8 cellular contexts compared by ENCODE assay signal in genomic region chrX:68511255-68511654, GRCh38. TPM values are rescaled to one million over a fixed set of nuclear protein-coding genes. Genes with fewer than 3 reads are reported as not detected.
DNase-seq lines count a peak whose midpoint lies in the region; ATAC-seq, FAIRE-seq and TF ChIP-seq lines count a peak whose summit lies in the region.

No MANE protein-coding gene starts in this region.

- peaks cover 5% of the 10 kb centered on the region for H3K79me2 ChIP-seq in keratinocyte (ENCODE audit: control insufficient read depth, insufficient read depth, low read length)

- dilution Hi-C loops in keratinocyte (cut with MboI; ENCODE audit: extremely low pct_ligation_motif_present, low sequenced_read_pairs): no loop called here

- no peak for TF ChIP-seq EP300 in transverse colon (IDR thresholded peaks at IDR 0.05; ENCODE audit: low read depth)

- whole genome bisulfite sequencing in transverse colon (ENCODE audit: low coverage in 1 of 2), 2 donors: 12 to 50% methylated on average over 1 to 3 of the region's 3 CpGs

- no peak for TF ChIP-seq POLR2A in transverse colon (IDR thresholded peaks at IDR 0.05)

- no peak overlapping the region for H3K9ac ChIP-seq in keratinocyte (ENCODE audit: control insufficient read depth, extremely low read depth, insufficient read depth, low read length)

- DNase-seq in AG10803 (ENCODE audit: low read depth): peak; percentile 26
- DNase-seq in ELF-1 (ENCODE audit: low read depth, low spot score): peak; percentile 47
- DNase-seq in HAP-1 (ENCODE audit: low spot score in 2 of 2): peak; percentile 56 to 72
- DNase-seq in NCI-H1105 (lab: John Stamatoyannopoulos, UW): peak; percentile 9
- DNase-seq in amniotic epithelial cell (ENCODE audit: low read depth): peak; percentile 26
- no peak for DNase-seq in keratinocyte (ENCODE audit: low read depth, low spot score)
- DNase-seq in transverse colon: peak; percentile 18

- peak; percentile 80 for TF ChIP-seq CTCF in AG10803 (conservative IDR thresholded peaks at IDR 0.05; ENCODE audit: low read length)
- TF ChIP-seq CTCF in keratinocyte (optimal IDR thresholded peaks at IDR 0.05 in 1 of 3, IDR thresholded peaks at IDR 0.05 in 1 of 3, conservative IDR thresholded peaks at IDR 0.05 in 1 of 3; ENCODE audit: extremely low read depth in 1 of 3, insufficient read depth in 2 of 3, low read length in 3 of 3): peak; percentile 68 to 78 (median 69)
- TF ChIP-seq CTCF in transverse colon (IDR thresholded peaks at IDR 0.05): peak; percentile 45 to 81 (median 57)

- H3K36me3 ChIP-seq in HAP-1 (replicated peaks) (peaks cover 51% of the 10 kb centered on the region), keratinocyte (ENCODE audit: control insufficient read depth in 2 of 2, extremely low read depth in 1 of 2, insufficient read depth in 2 of 2, low read length in 2 of 2) (peaks cover 0 to 1% of the 10 kb centered on the region in 2 experiments), transverse colon (peaks cover 0 to 4% (median 0%) of the 10 kb centered on the region in 4 donors)

- no peaks in the 10 kb centered on the region for H3K27me3 ChIP-seq in HAP-1 (ENCODE audit: low read depth)
- no peaks in the 10 kb centered on the region for H3K27me3 ChIP-seq in keratinocyte (ENCODE audit: control insufficient read depth, extremely low read depth, insufficient read depth, low read length)
- no peaks in the 10 kb centered on the region for H3K27me3 ChIP-seq in transverse colon

- H3K4me2 ChIP-seq in keratinocyte (ENCODE audit: control insufficient read depth, extremely low read depth, insufficient read depth, low read depth, low read length): no peak overlapping the region

- no peak for ATAC-seq in GM21529 (IDR thresholded peaks at IDR 0.05; ENCODE audit: unreplicated experiment)

- no peaks in the 10 kb centered on the region for H3K9me1 ChIP-seq in keratinocyte (ENCODE audit: control insufficient read depth, extremely low read depth, insufficient read depth, low read length)

- peaks cover 22% of the 10 kb centered on the region for H3K4me1 ChIP-seq in HAP-1
- H3K4me1 ChIP-seq in keratinocyte (ENCODE audit: control insufficient read depth, extremely low read depth, insufficient read depth, low read length): no peaks in the 10 kb centered on the region
- no peaks in the 10 kb centered on the region for H3K4me1 ChIP-seq in transverse colon

- no peaks in the 10 kb centered on the region for H3K9me3 ChIP-seq in HAP-1
- no peaks in the 10 kb centered on the region for H3K9me3 ChIP-seq in keratinocyte (ENCODE audit: control insufficient read depth, low read depth, low read length)
- no peaks in the 10 kb centered on the region for H3K9me3 ChIP-seq in transverse colon

- no peak overlapping the region for H3K27ac ChIP-seq in keratinocyte (ENCODE audit: control insufficient read depth, insufficient read depth, low read length)
- H3K27ac ChIP-seq in transverse colon: no peak overlapping the region

- no peaks in the 10 kb centered on the region for H4K20me1 ChIP-seq in keratinocyte (ENCODE audit: control insufficient read depth, extremely low read depth, insufficient read depth, low read length)

- intact Hi-C loops in transverse colon (cut with DNase I; ENCODE audit: low total_unique reads): no loop called here

- no peak overlapping the region for H2AFZ ChIP-seq in keratinocyte (ENCODE audit: control insufficient read depth, low read length)

- no peak overlapping the region for H3K4me3 ChIP-seq in AG10803 (ENCODE audit: low read length)
- no peak overlapping the region for H3K4me3 ChIP-seq in HAP-1
- no peak overlapping the region for H3K4me3 ChIP-seq in keratinocyte (ENCODE audit: control insufficient read depth in 2 of 3, extremely low read depth in 1 of 3, insufficient read depth in 2 of 3, low read depth in 1 of 3, low read length in 3 of 3)
- H3K4me3 ChIP-seq in transverse colon: no peak overlapping the region

- in situ Hi-C loops in HAP-1 (cut with MboI; ENCODE audit: low sequenced_read_pairs): loop anchor here (25.0 kb wide), 1 partner anchor 776 kb away; no protein-coding TSS in a partner anchor
- in situ Hi-C loops in transverse colon (cut with MboI; ENCODE audit: low pct_ligation_motif_present in 1 of 4, low pct_unique_long_range_greater_than_20kb in 1 of 4, low sequenced_read_pairs in 3 of 4): loop anchor here in 3 of 4 donors (25.0 kb wide), 2 partner anchors 201 to 776 kb away; no protein-coding TSS in a partner anchor

- FAIRE-seq in keratinocyte (lab: Jason Lieb, UNC): peak; percentile 46

RNA-seq across cellular contexts. Expression of gene YIPF6, which starts 12.4 kb away (rescaled TPM):
- 14.4 to 22.4 TPM (median 20.2 TPM) in 3 replicates for polyA plus RNA-seq in keratinocyte
- polyA plus RNA-seq in keratinocyte (2011; ENCODE audit: low read depth): 5.3 TPM
- 11.0 and 20.8 TPM in 2 replicates for polyA plus RNA-seq in keratinocyte (2011; cell fraction: cytosol; rRNA removed)
- polyA plus RNA-seq in keratinocyte (2011; cell fraction: nucleus; rRNA removed): 19.6 and 21.5 TPM in 2 replicates
- 14.7 and 21.1 TPM in 2 replicates for polyA plus RNA-seq in keratinocyte (2012; ENCODE audit: low replicate concordance)
- polyA minus RNA-seq in keratinocyte: 10.0 to 25.0 TPM (median 20.3 TPM) in 3 replicates
- 10.6 TPM for polyA minus RNA-seq in keratinocyte (2011; cell fraction: cytosol; rRNA and poly(A)+ RNA removed)
- polyA minus RNA-seq in keratinocyte (2011; cell fraction: nucleus; rRNA and poly(A)+ RNA removed): 10.6 and 24.3 TPM in 2 replicates
- total RNA-seq in transverse colon: 10 to 100 TPM; 10.8 to 33.0 (median 21.0) TPM
